9 cellular contexts compared by ENCODE assay signal in the genomic region with DNA sequence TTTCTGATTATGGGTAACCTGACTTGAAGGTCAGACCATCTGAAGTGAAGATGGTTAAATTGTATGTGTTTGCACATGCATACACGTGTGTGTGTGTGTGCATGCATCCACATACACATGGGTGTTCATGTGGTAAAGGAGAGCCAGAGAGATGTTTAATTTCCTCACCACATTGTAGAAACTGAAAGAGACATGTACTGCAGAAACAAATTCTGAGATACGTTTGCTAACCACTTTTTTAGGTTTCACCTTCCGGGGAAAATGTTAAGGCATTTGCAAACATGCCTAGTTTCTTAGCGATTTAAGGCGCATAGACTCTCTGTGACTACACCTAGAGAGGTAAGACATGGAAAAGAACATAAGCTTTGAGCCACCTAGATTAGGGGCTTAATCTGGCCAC.
A peak's percentile ranks its signal among the peaks of the same experiment; 100 is the strongest.
DNase-seq lines count a peak whose midpoint lies in the region; ATAC-seq and TF ChIP-seq lines count a peak whose summit lies in the region.
"Had no signal": no experiment of that assay in that cellular context is flagged by ENCODE, and none has a peak within 500 bp of the region (broad histone marks: within the 10 kb centered on the region; RNA-seq: fewer than 3 reads in every experiment).

No MANE protein-coding gene starts in this region.

- H3K36me3 ChIP-seq in breast epithelium = no peaks in the 10 kb centered on the region

- peaks cover 19 to 33% of the 10 kb centered on the region in 2 donors for H3K4me1 Mint-ChIP-seq in immature natural killer cell

- H3K27ac Mint-ChIP-seq in immature natural killer cell = peak overlapping the region; percentile 63 to 92 (median 78)

- no peaks in the 10 kb centered on the region for H3K27me3 ChIP-seq in breast epithelium
- H3K27me3 ChIP-seq: hepatocyte had no signal

- no peaks in the 10 kb centered on the region for H3K9me3 Mint-ChIP-seq in immature natural killer cell

- H3K27me3 Mint-ChIP-seq in immature natural killer cell (ENCODE audit: low read depth in 3 of 3) = no peaks in the 10 kb centered on the region

- no peak for TF ChIP-seq CTCF in breast epithelium (IDR thresholded peaks at IDR 0.05)

- no peaks in the 10 kb centered on the region for H3K36me3 Mint-ChIP-seq in immature natural killer cell

- no peaks in the 10 kb centered on the region for H3K9me3 ChIP-seq in breast epithelium

- peak; percentile 87 for ATAC-seq in GM18511 (IDR thresholded peaks at IDR 0.05; ENCODE audit: unreplicated experiment)
- ATAC-seq in GM21423 (IDR thresholded peaks at IDR 0.05; ENCODE audit: unreplicated experiment) = peak; percentile 78
- ATAC-seq in HG03442 (IDR thresholded peaks at IDR 0.05; ENCODE audit: unreplicated experiment) = peak; percentile 66

- no peak overlapping the region for H3K4me3 ChIP-seq in breast epithelium
- H3K4me3 ChIP-seq: hepatocyte had no signal

- no peak overlapping the region for H3K27ac ChIP-seq in breast epithelium

- intact Hi-C loops in breast epithelium (cut with DNase I; ENCODE audit: low total_unique reads) = no loop called here

- peak overlapping the region; percentile 7 to 66 (median 55) for H3K4me3 Mint-ChIP-seq in immature natural killer cell

- TF ChIP-seq POLR2A in breast epithelium (IDR thresholded peaks at IDR 0.05) = no peak

- DNase-seq in immature natural killer cell (peak; percentile 11 to 36 (median 14)), NCI-H2196 (lab: John Stamatoyannopoulos, UW; ENCODE audit: unreplicated experiment) (no peak), breast epithelium (ENCODE audit: low spot score in 2 of 2) (no peak), AML-193 (lab: John Stamatoyannopoulos, UW) (no peak)
- DNase-seq: cortex of kidney had no signal

- H3K4me1 ChIP-seq in breast epithelium = peaks cover 0 to 3% of the 10 kb centered on the region in 2 donors

Comparison
In these comparisons a context has a peak if more than half of its experiments do, and no peak if none do; other contexts are left out.
1. DNase-seq: peak in immature natural killer cell (3 of 3); none in NCI-H2196 (single experiment), breast epithelium (0 of 2) and AML-193 (0 of 2).
2. Peak in every context shown above with its lines, with median percentiles within 50 percentile points of each other: ATAC-seq.